8 cellular contexts compared by ENCODE assay signal in genomic region chr10:27100800-27101347, GRCh38. TPM values are rescaled to one million over a fixed set of nuclear protein-coding genes. Genes with fewer than 3 reads are reported as not detected.
DNase-seq lines count a peak whose midpoint lies in the region; TF ChIP-seq lines count a peak whose summit lies in the region.

No MANE protein-coding gene starts in this region.

- no peaks in the 10 kb centered on the region for H3K79me2 ChIP-seq in mesendoderm (ENCODE audit: control insufficient read depth, insufficient read depth, low read length)

- H3K36me3 ChIP-seq in mesendoderm (ENCODE audit: control insufficient read depth, insufficient read depth, low read length) (no peaks in the 10 kb centered on the region), thymus (ENCODE audit: control insufficient read depth, insufficient read depth) (peaks cover 3% of the 10 kb centered on the region)

- no peak overlapping the region for H2BK15ac ChIP-seq in mesendoderm (replicated peaks; ENCODE audit: low read depth)

- no peak overlapping the region for H3K4ac ChIP-seq in mesendoderm (ENCODE audit: low read depth, low read length)

- H3K18ac ChIP-seq in mesendoderm (ENCODE audit: low read length) = no peak overlapping the region

- peak; percentile 42 for DNase-seq in NCI-H146 (lab: John Stamatoyannopoulos, UW)
- DNase-seq in NCI-H146 treated with DMSO at 0.1 percent for 48 hours (lab: John Stamatoyannopoulos, UW; ENCODE audit: unreplicated experiment) = no peak
- DNase-seq in RWPE1 (ENCODE audit: low spot score) = peak; percentile 2
- peak; percentile 20 to 68 for DNase-seq in cerebellar nuclear complex (lab: John Stamatoyannopoulos, UW)
- peak; percentile 4 for DNase-seq in mesendoderm
- DNase-seq in DMS79 (lab: John Stamatoyannopoulos, UW) = no peak
- no peak for DNase-seq in NCI-H1105 treated with DMSO at 0.1 percent for 48 hours (lab: John Stamatoyannopoulos, UW)

- H3K4me2 ChIP-seq in mesendoderm (ENCODE audit: low read length) = peak overlapping the region; percentile 98

- WGBS in mesendoderm (ENCODE audit: extremely low coverage, insufficient coverage, low lambda C conversion rate) = no CpG with 5 or more reads among the region's 14 CpGs
- WGBS in thymus = 66% methylated on average over 14 of the region's 14 CpGs

- H3K4me3 ChIP-seq in mesendoderm (ENCODE audit: low read length) = peak overlapping the region; percentile 41
- H3K4me3 ChIP-seq in thymus (ENCODE audit: low read length) = peak overlapping the region; percentile 91

- no peak overlapping the region for H2AK5ac ChIP-seq in mesendoderm (ENCODE audit: low read length)

- no peak overlapping the region for H4K5ac ChIP-seq in mesendoderm (ENCODE audit: low read length)

- H3K4me1 ChIP-seq in mesendoderm (ENCODE audit: control insufficient read depth, low read depth, low read length) = peaks cover 2% of the 10 kb centered on the region
- H3K4me1 ChIP-seq in thymus (ENCODE audit: control insufficient read depth, insufficient read depth, low read length) = peaks cover 19% of the 10 kb centered on the region

- H3K9me3 ChIP-seq in thymus (ENCODE audit: control insufficient read depth) = no peaks in the 10 kb centered on the region

- no peak overlapping the region for H4K8ac ChIP-seq in mesendoderm (ENCODE audit: low read depth, low read length)

- no peak overlapping the region for H2BK120ac ChIP-seq in mesendoderm (ENCODE audit: low read depth, low read length)

- POLR2A ChIA-PET in RWPE1 (lab: Yijun Ruan, JAX; ENCODE audit: low non-redundant PET) = no interaction called here

- H3K79me1 ChIP-seq in mesendoderm (ENCODE audit: low read length) = no peaks in the 10 kb centered on the region

- no peak overlapping the region for H3K23ac ChIP-seq in mesendoderm (ENCODE audit: low read length)

- no peak overlapping the region for H2BK5ac ChIP-seq in mesendoderm (ENCODE audit: low read length)

- H3K27me3 ChIP-seq in mesendoderm (ENCODE audit: insufficient read depth, low read length, poor library complexity) = no peaks in the 10 kb centered on the region
- H3K27me3 ChIP-seq in thymus (ENCODE audit: control insufficient read depth, insufficient read depth) = no peaks in the 10 kb centered on the region

- H3K9ac ChIP-seq in mesendoderm (ENCODE audit: low read length) = peak overlapping the region; percentile 92

- peak overlapping the region; percentile 86 for H3K56ac ChIP-seq in mesendoderm (ENCODE audit: low read length)

- H3K27ac ChIP-seq in RWPE1 = peak overlapping the region; percentile 89
- H3K27ac ChIP-seq in mesendoderm (ENCODE audit: low read depth, low read length) = no peak overlapping the region
- peak overlapping the region; percentile 84 for H3K27ac ChIP-seq in thymus (ENCODE audit: low read depth)

- no peak for TF ChIP-seq CTCF in RWPE1 (conservative IDR thresholded peaks at IDR 0.05; ENCODE audit: low read depth)

- CTCF ChIA-PET in RWPE1 (lab: Yijun Ruan, JAX) = no interaction called here

RNA-seq across cellular contexts. Expression of gene ANKRD26, which starts 0.6 kb away (rescaled TPM):
- polyA plus RNA-seq in mesendoderm (2013, experiment 1 of 2) = 5.0 TPM
- 5.6 TPM for polyA plus RNA-seq in mesendoderm (2013, experiment 2 of 2)
- polyA plus RNA-seq in thymus = 9.3 TPM

RNA-seq across cellular contexts. Expression of gene YME1L1, which starts 53.3 kb away (rescaled TPM):
- polyA plus RNA-seq in mesendoderm (2013, experiment 1 of 2) = 89.3 TPM
- polyA plus RNA-seq in mesendoderm (2013, experiment 2 of 2) = 92.9 TPM
- 54.3 TPM for polyA plus RNA-seq in thymus

RNA-seq across cellular contexts. Expression of gene MASTL, which starts 54.3 kb away (rescaled TPM):
- 42.1 TPM for polyA plus RNA-seq in mesendoderm (2013, experiment 1 of 2)
- polyA plus RNA-seq in mesendoderm (2013, experiment 2 of 2) = 42.4 TPM
- polyA plus RNA-seq in thymus = 10.2 TPM

Comparison
In these comparisons a context has a peak if more than half of its experiments do, and no peak if none do; other contexts are left out.
1. DNase-seq: peak in NCI-H146 (single experiment), RWPE1 (single experiment), cerebellar nuclear complex (2 of 2) and mesendoderm (single experiment); none in NCI-H146 treated with DMSO at 0.1 percent for 48 hours (single experiment), DMS79 (single experiment) and NCI-H1105 treated with DMSO at 0.1 percent for 48 hours (single experiment).